In genomic region chr1:150863765-150864164, GRCh38 we compare ENCODE assay signal across 34 cellular contexts. TPM values are rescaled to one million over a fixed set of nuclear protein-coding genes. Genes with fewer than 3 reads are reported as not detected.
"Had no signal": no experiment of that assay in that cellular context is flagged by ENCODE, and none has a peak within 500 bp of the region (broad histone marks: within the 10 kb centered on the region; RNA-seq: fewer than 3 reads in every experiment).

No MANE protein-coding gene starts in this region.

- H3K9me3 Mint-ChIP-seq: activated naive CD8-positive, alpha-beta T cell treated with anti-CD3 and anti-CD28 coated beads, Interleukin-2, amount 50 U/mL, for 24 hours; activated T-cell treated with anti-CD3 and anti-CD28 coated beads, Interleukin-2, amount 50 U/mL, for 24 hours; T-cell had no signal

- H3K27ac Mint-ChIP-seq: activated CD8-positive, alpha-beta T cell treated with anti-CD3 and anti-CD28 coated beads for 36 hours; activated naive CD8-positive, alpha-beta T cell; activated naive CD8-positive, alpha-beta T cell treated with anti-CD3 and anti-CD28 coated beads, Interleukin-2, amount 50 U/mL, for 24 hours; activated T-cell treated with anti-CD3 and anti-CD28 coated beads, Interleukin-2, amount 50 U/mL, for 24 hours; activated T-helper 1 cell treated with anti-CD3 and anti-CD28 coated beads, Interleukin-12 subunit alpha, Interleukin-12 subunit beta, Interleukin-2, Interleukin-4 antibody, amounts not matched to agents 30 ng/mL and 10 ng/mL and 1 ng/mL, durations not matched to agents 14 hours and 24 hours and 36 hours; IgD-negative memory B cell; T-cell had no signal

- DNase-seq: activated CD8-positive, alpha-beta T cell treated with anti-CD3 and anti-CD28 coated beads for 36 hours; activated effector memory CD4-positive, alpha-beta T cell treated with Interleukin-2 at 50 U/mL for 16 hours; activated naive CD8-positive, alpha-beta T cell treated with anti-CD3 and anti-CD28 coated beads, Interleukin-2, amount 50 U/mL, for 24 hours; activated T-cell treated with anti-CD3 and anti-CD28 coated beads, Interleukin-2, amount 50 U/mL, for 24 hours; amniotic stem cell; aorta; brain microvascular endothelial cell; central memory CD4-positive, alpha-beta T cell; Kasumi-1; KG1; MG63; MV-4-11; NCI-H1092; NCI-H1436 treated with DMSO at 0.1 percent for 48 hours; NCI-H1694 treated with DMSO at 0.1 percent for 48 hours; NCI-H2029; NCI-H345; NCI-H524 treated with DMSO at 0.1 percent for 48 hours; NK-92 treated with Interleukin-12 subunit alpha and Interleukin-12 subunit beta, amount 100 ng/mL, for 24 hours; PC-3; Peyer's patch; RPMI8226; SHP77 treated with DMSO at 0.1 percent for 48 hours; SK-N-SH; T-cell; T-helper 2 cell; T-helper 9 cell; WERI-Rb-1 had no signal

- ATAC-seq: activated CD8-positive, alpha-beta T cell treated with anti-CD3 and anti-CD28 coated beads for 36 hours; activated naive CD8-positive, alpha-beta T cell treated with anti-CD3 and anti-CD28 coated beads, Interleukin-2, amount 50 U/mL, for 24 hours; PC-3; T-cell had no signal

- H3K27me3 Mint-ChIP-seq: activated CD8-positive, alpha-beta T cell treated with anti-CD3 and anti-CD28 coated beads for 36 hours; activated naive CD8-positive, alpha-beta T cell; activated naive CD8-positive, alpha-beta T cell treated with anti-CD3 and anti-CD28 coated beads, Interleukin-2, amount 50 U/mL, for 24 hours; activated T-cell treated with anti-CD3 and anti-CD28 coated beads, Interleukin-2, amount 50 U/mL, for 24 hours; IgD-negative memory B cell; T-cell had no signal

- H3K4me3 Mint-ChIP-seq: activated CD8-positive, alpha-beta T cell treated with anti-CD3 and anti-CD28 coated beads for 36 hours; activated naive CD8-positive, alpha-beta T cell; activated naive CD8-positive, alpha-beta T cell treated with anti-CD3 and anti-CD28 coated beads, Interleukin-2, amount 50 U/mL, for 24 hours; activated T-cell treated with anti-CD3 and anti-CD28 coated beads, Interleukin-2, amount 50 U/mL, for 24 hours; activated T-helper 1 cell treated with anti-CD3 and anti-CD28 coated beads, Interleukin-12 subunit alpha, Interleukin-12 subunit beta, Interleukin-2, Interleukin-4 antibody, amounts not matched to agents 30 ng/mL and 10 ng/mL and 1 ng/mL, durations not matched to agents 14 hours and 24 hours and 36 hours; IgD-negative memory B cell; T-cell had no signal

RNA-seq across cellular contexts. Expression of gene CTXND2, which starts 23.2 kb away (rescaled TPM):
- total RNA-seq: activated CD8-positive, alpha-beta memory T cell treated with anti-CD3 and anti-CD28 coated beads for 36 hours; activated CD8-positive, alpha-beta T cell treated with anti-CD3 and anti-CD28 coated beads for 36 hours; activated T-helper 1 cell treated with anti-CD3 and anti-CD28 coated beads, Interleukin-12 subunit alpha, Interleukin-12 subunit beta, Interleukin-2, Interleukin-4 antibody, amounts not matched to agents 30 ng/mL and 10 ng/mL and 1 ng/mL, durations not matched to agents 14 hours and 24 hours and 36 hours; aorta; NCI-H460; PC-3; Peyer's patch; SJSA1; T-cell had no signal
